In genomic region chr11:130144721-130145327, GRCh38 we compare ENCODE assay signal across 1 cellular context.
TF ChIP-seq lines count a peak whose summit lies in the region.

No MANE protein-coding gene starts in this region.

TF ChIP-seq in HepG2, 621 proteins besides CTCF, POLR2A, EP300 and RAD21 (continued from another document):
- TF ChIP-seq ZNF264 (CRISPR knock-in tag; IDR thresholded peaks at IDR 0.05) = no peak
- no peak for TF ChIP-seq NCOA1 (CRISPR knock-in tag; IDR thresholded peaks at IDR 0.05)
- no peak for TF ChIP-seq ATM (IDR thresholded peaks at IDR 0.05; ENCODE audit: borderline replicate concordance)
- no peak for TF ChIP-seq NFKB2 (CRISPR knock-in tag; IDR thresholded peaks at IDR 0.05; ENCODE audit: borderline replicate concordance)
- no peak for TF ChIP-seq STAT5B (CRISPR knock-in tag; IDR thresholded peaks at IDR 0.05)
- peak; percentile 87 for TF ChIP-seq RFX3 (CRISPR knock-in tag; IDR thresholded peaks at IDR 0.05)
- 0 out of 2 replicates have a peak, but pooled peaks have one; percentile 15 for TF ChIP-seq YEATS2 (CRISPR knock-in tag; IDR thresholded peaks at IDR 0.05; ENCODE audit: borderline replicate concordance)
- no peak for TF ChIP-seq ZNF556 (CRISPR knock-in tag; IDR thresholded peaks at IDR 0.05; ENCODE audit: borderline replicate concordance)
- TF ChIP-seq ZNF800 (CRISPR knock-in tag; IDR thresholded peaks at IDR 0.05) = 0 out of 2 replicates have a peak, but pooled peaks have one; percentile 7
- TF ChIP-seq ZBTB26 (CRISPR knock-in tag; IDR thresholded peaks at IDR 0.05; ENCODE audit: borderline replicate concordance) = no peak
- TF ChIP-seq FOXP1 (IDR thresholded peaks at IDR 0.05) = no peak
- TF ChIP-seq FOXP1 (CRISPR knock-in tag; IDR thresholded peaks at IDR 0.05) = no peak
- no peak for TF ChIP-seq SNRNP70 (IDR thresholded peaks at IDR 0.05; ENCODE audit: low read depth, low read length)
- no peak for TF ChIP-seq NR1H2 (CRISPR knock-in tag; IDR thresholded peaks at IDR 0.05; ENCODE audit: borderline replicate concordance, low read depth)
- TF ChIP-seq ZNF629 (CRISPR knock-in tag; conservative IDR thresholded peaks at IDR 0.05) = no peak
- TF ChIP-seq U2AF2 (IDR thresholded peaks at IDR 0.05; ENCODE audit: low read depth, low read length) = no peak
- peak; percentile 6; the same call in 1 of the 2 replicates for TF ChIP-seq SMC3 (IDR thresholded peaks at IDR 0.05; ENCODE audit: low read length)
- no peak for TF ChIP-seq ZNF138 (CRISPR knock-in tag; IDR thresholded peaks at IDR 0.05; ENCODE audit: low read depth)
- TF ChIP-seq SMARCC2 (IDR thresholded peaks at IDR 0.05) = no peak
- no peak for TF ChIP-seq KDM1A (CRISPR knock-in tag; IDR thresholded peaks at IDR 0.05)
- no peak for TF ChIP-seq ZNF562 (CRISPR knock-in tag; IDR thresholded peaks at IDR 0.05; ENCODE audit: borderline replicate concordance)
- TF ChIP-seq MNT (IDR thresholded peaks at IDR 0.05) = no peak
- no peak for TF ChIP-seq IKZF1 (IDR thresholded peaks at IDR 0.05)
- TF ChIP-seq ZNF558 (CRISPR knock-in tag; IDR thresholded peaks at IDR 0.05; ENCODE audit: borderline replicate concordance) = no peak
- TF ChIP-seq ZNF710 (CRISPR knock-in tag; IDR thresholded peaks at IDR 0.05; ENCODE audit: borderline replicate concordance) = no peak
- TF ChIP-seq ZNF274 (CRISPR knock-in tag; IDR thresholded peaks at IDR 0.05) = no peak
- TF ChIP-seq NCOA2 (CRISPR knock-in tag; IDR thresholded peaks at IDR 0.05) = 0 out of 2 replicates have a peak, but pooled peaks have one; percentile 8
- no peak for TF ChIP-seq ZBTB42 (CRISPR knock-in tag; IDR thresholded peaks at IDR 0.05)
- peak; percentile 7 for TF ChIP-seq TEAD3 (CRISPR knock-in tag; optimal IDR thresholded peaks at IDR 0.05; ENCODE audit: borderline replicate concordance)
- TF ChIP-seq SALL1 (CRISPR knock-in tag; IDR thresholded peaks at IDR 0.05) = no peak
- TF ChIP-seq ZNF773 (CRISPR knock-in tag; IDR thresholded peaks at IDR 0.05; ENCODE audit: borderline replicate concordance) = no peak
- TF ChIP-seq ZBTB1 (CRISPR knock-in tag; IDR thresholded peaks at IDR 0.05; ENCODE audit: borderline replicate concordance) = no peak
- no peak for TF ChIP-seq ZNF567 (CRISPR knock-in tag; IDR thresholded peaks at IDR 0.05; ENCODE audit: borderline replicate concordance)
- TF ChIP-seq ZNF543 (CRISPR knock-in tag; IDR thresholded peaks at IDR 0.05) = no peak
- peak; percentile 3; the same call in 1 of the 2 replicates for TF ChIP-seq PHF8 (CRISPR knock-in tag; IDR thresholded peaks at IDR 0.05)
- TF ChIP-seq KMT2A (CRISPR knock-in tag; IDR thresholded peaks at IDR 0.05) = no peak
- no peak for TF ChIP-seq ISX (CRISPR knock-in tag; conservative IDR thresholded peaks at IDR 0.05)
- TF ChIP-seq ZNF747 (CRISPR knock-in tag; IDR thresholded peaks at IDR 0.05; ENCODE audit: borderline replicate concordance) = no peak
- TF ChIP-seq ZBTB8A (CRISPR knock-in tag; IDR thresholded peaks at IDR 0.05; ENCODE audit: borderline replicate concordance, low read depth) = no peak
- TF ChIP-seq CREB1 (IDR thresholded peaks at IDR 0.05) = no peak
- TF ChIP-seq CREB1 (CRISPR knock-in tag; IDR thresholded peaks at IDR 0.05) = no peak; the same call in 1 of the 2 replicates
- peak; percentile 76 for TF ChIP-seq RFX1 (IDR thresholded peaks at IDR 0.05)
